1 cellular context compared by ENCODE assay signal in genomic region chr19:44905437-44906160, GRCh38.
TF ChIP-seq lines count a peak whose summit lies in the region.

TSS of gene APOE (plus strand) at chr19:44905796. CDS start at chr19:44906625, 829 bp downstream.

TF ChIP-seq in K562, 482 proteins besides CTCF, POLR2A, EP300 and RAD21 (continued from another document and continues in another):
- TF ChIP-seq MGA (IDR thresholded peaks at IDR 0.05) (no peak), FOXM1 (IDR thresholded peaks at IDR 0.05; ENCODE audit: low read depth) (no peak), FOXM1 (CRISPR knock-in tag; IDR thresholded peaks at IDR 0.05; ENCODE audit: low read depth) (no peak), MAZ (CRISPR knock-in tag; conservative IDR thresholded peaks at IDR 0.05 in 1 of 2, IDR thresholded peaks at IDR 0.05 in 1 of 2) (peak in 1 of 2 experiments; percentile 34; a peak in 1 of 4 replicates), NR4A1 (CRISPR knock-in tag; IDR thresholded peaks at IDR 0.05) (no peak), NR4A1 (tag; IDR thresholded peaks at IDR 0.05) (no peak), SETDB1 (IDR thresholded peaks at IDR 0.05; ENCODE audit: low read length) (no peak), NR2C2 (CRISPR knock-in tag; IDR thresholded peaks at IDR 0.05) (no peak), NR2C2 (tag; IDR thresholded peaks at IDR 0.05) (no peak), NFIC (IDR thresholded peaks at IDR 0.05) (no peak), HNRNPH1 (optimal IDR thresholded peaks at IDR 0.05; ENCODE audit: low read depth, low read length) (no peak), SP1 (CRISPR knock-in tag; IDR thresholded peaks at IDR 0.05) (no peak), KHSRP (IDR thresholded peaks at IDR 0.05) (no peak), CAMTA2 (CRISPR knock-in tag; conservative IDR thresholded peaks at IDR 0.05) (no peak), ATF4 (CRISPR knock-in tag; IDR thresholded peaks at IDR 0.05) (no peak), CEBPG (CRISPR knock-in tag; IDR thresholded peaks at IDR 0.05) (no peak), CEBPG (tag; conservative IDR thresholded peaks at IDR 0.05 in 1 of 2, IDR thresholded peaks at IDR 0.05 in 1 of 2) (no peak), JUNB (CRISPR knock-in tag; conservative IDR thresholded peaks at IDR 0.05) (no peak), CREB3 (tag; conservative IDR thresholded peaks at IDR 0.05; ENCODE audit: low read depth) (no peak), TEAD4 (IDR thresholded peaks at IDR 0.05; ENCODE audit: low read length) (no peak), TEAD4 (CRISPR knock-in tag; IDR thresholded peaks at IDR 0.05; ENCODE audit: borderline replicate concordance) (no peak), PHB (CRISPR knock-in tag; IDR thresholded peaks at IDR 0.05) (no peak), FIP1L1 (IDR thresholded peaks at IDR 0.05; ENCODE audit: low read depth, low read length, poor library complexity, severe bottlenecking) (no peak), ZFPM2 (CRISPR knock-in tag; IDR thresholded peaks at IDR 0.05) (no peak), GABPB2 (CRISPR knock-in tag; conservative IDR thresholded peaks at IDR 0.05) (no peak), ZNF75A (CRISPR knock-in tag; IDR thresholded peaks at IDR 0.05) (no peak), STAG1 (CRISPR knock-in tag; IDR thresholded peaks at IDR 0.05; ENCODE audit: borderline replicate concordance) (no peak), PURB (CRISPR knock-in tag; IDR thresholded peaks at IDR 0.05; ENCODE audit: low read depth) (no peak), LARP7 (IDR thresholded peaks at IDR 0.05) (no peak), KLF6 (CRISPR knock-in tag; IDR thresholded peaks at IDR 0.05; ENCODE audit: borderline replicate concordance) (no peak), NELFE (IDR thresholded peaks at IDR 0.05; ENCODE audit: insufficient read depth, insufficient read length) (no peak), MNT (conservative IDR thresholded peaks at IDR 0.05) (peak in 1 of 2 experiments; percentile 32; a peak in 2 of 4 replicates), SIN3B (IDR thresholded peaks at IDR 0.05; ENCODE audit: low read depth) (no peak), ILF3 (IDR thresholded peaks at IDR 0.05; ENCODE audit: borderline replicate concordance) (no peak), CHD1 (IDR thresholded peaks at IDR 0.05; ENCODE audit: low read length) (peak; percentile 30), USF1 (CRISPR knock-in tag; IDR thresholded peaks at IDR 0.05) (no peak), PTBP1 (IDR thresholded peaks at IDR 0.05; ENCODE audit: low read depth, low read length) (no peak), SNAPC5 (CRISPR knock-in tag; IDR thresholded peaks at IDR 0.05) (no peak), HNRNPUL1 (IDR thresholded peaks at IDR 0.05; ENCODE audit: low read length) (no peak), POLR2B (IDR thresholded peaks at IDR 0.05; ENCODE audit: low read depth, partially characterized antibody) (peak; percentile 23), PHF8 (IDR thresholded peaks at IDR 0.05; ENCODE audit: borderline replicate concordance, low read length) (peak; percentile 60; the same call in 1 of the 2 replicates), POLR2AphosphoS5 (IDR thresholded peaks at IDR 0.05; ENCODE audit: control insufficient read depth, insufficient read depth, low read depth, low read length) (no peak), CREBBP (IDR thresholded peaks at IDR 0.05; ENCODE audit: low read depth, low read length) (no peak), USF2 (CRISPR knock-in tag; IDR thresholded peaks at IDR 0.05) (no peak), SIX5 (IDR thresholded peaks at IDR 0.05; ENCODE audit: borderline replicate concordance in 1 of 2, insufficient read depth in 1 of 2, low read depth in 1 of 2, low read length in 2 of 2) (no peak), ZNF551 (CRISPR knock-in tag; IDR thresholded peaks at IDR 0.05) (no peak), VEZF1 (CRISPR knock-in tag; IDR thresholded peaks at IDR 0.05) (peak; percentile 89), KLF1 (tag; IDR thresholded peaks at IDR 0.05) (no peak), NR1H2 (CRISPR knock-in tag; IDR thresholded peaks at IDR 0.05) (no peak)
